ENCODE assay signal across 13 cellular contexts in genomic region chr2:185583058-185583816, GRCh38.
DNase-seq lines count a peak whose midpoint lies in the region; ATAC-seq and TF ChIP-seq lines count a peak whose summit lies in the region.
"Had no signal": no experiment of that assay in that cellular context is flagged by ENCODE, and none has a peak within 500 bp of the region (broad histone marks: within the 10 kb centered on the region; RNA-seq: fewer than 3 reads in every experiment).

No MANE protein-coding gene starts in this region.

- TF ChIP-seq EP300 in suprapubic skin (IDR thresholded peaks at IDR 0.05) = no peak

- H3K27me3 ChIP-seq in left lung = no peaks in the 10 kb centered on the region
- H3K27me3 ChIP-seq in suprapubic skin = no peaks in the 10 kb centered on the region
- H3K27me3 ChIP-seq: BLaER1 treated with 17β-estradiol and CSF1 and Interleukin-3, amounts not matched to agents 10 nM and 100 nM had no signal

- DNase-seq in DMS53 treated with DMSO at 0.1 percent for 48 hours (lab: John Stamatoyannopoulos, UW; ENCODE audit: unreplicated experiment) (peak; percentile 95), M059J (ENCODE audit: low read depth) (peak; percentile 93), cardiac fibroblast (ENCODE audit: low read depth in 2 of 2) (peak; percentile 0 to 33), left lung (peak in 1 of 2 donors; percentile 43), midbrain (lab: John Stamatoyannopoulos, UW) (no peak), NCI-H2196 (lab: John Stamatoyannopoulos, UW; ENCODE audit: unreplicated experiment) (no peak), suprapubic skin (ENCODE audit: low spot score in 2 of 2) (no peak)
- DNase-seq in activated effector memory CD4-positive, alpha-beta T cell treated with anti-CD3 and anti-CD28 coated beads, Interleukin-2, amount 50 U/mL, for 16 hours = no peak
- DNase-seq: central memory CD4-positive, alpha-beta T cell; NCI-H1092 treated with DMSO at 0.1 percent for 48 hours; NCI-H748 treated with DMSO at 0.1 percent for 48 hours had no signal

- 78% methylated on average over 2 of the region's 2 CpGs for WGBS in suprapubic skin

- TF ChIP-seq CTCF in cardiac fibroblast (IDR thresholded peaks at IDR 0.05; ENCODE audit: low read depth, low read length) (no peak), left lung (IDR thresholded peaks at IDR 0.05) (no peak), suprapubic skin (IDR thresholded peaks at IDR 0.05) (no peak)

- H3K27ac ChIP-seq in left lung = no peak overlapping the region
- H3K27ac ChIP-seq in suprapubic skin = no peak overlapping the region
- H3K27ac ChIP-seq: BLaER1 treated with 17β-estradiol and CSF1 and Interleukin-3, amounts not matched to agents 10 nM and 100 nM had no signal

- TF ChIP-seq POLR2A in suprapubic skin (IDR thresholded peaks at IDR 0.05) = no peak

- peak; percentile 84 for ATAC-seq in left lung
- ATAC-seq: activated T-helper 17 cell treated with anti-CD3 and anti-CD28 coated beads, Interleukin-2, amount 50 U/mL, for 72 hours had no signal

- H3K36me3 ChIP-seq in left lung (no peaks in the 10 kb centered on the region), suprapubic skin (no peaks in the 10 kb centered on the region)
- H3K36me3 ChIP-seq: BLaER1 treated with 17β-estradiol and CSF1 and Interleukin-3, amounts not matched to agents 10 nM and 100 nM had no signal

- no peak overlapping the region for H3K4me3 ChIP-seq in cardiac fibroblast (replicated peaks in 1 of 2; ENCODE audit: low read depth in 2 of 2, low read length in 2 of 2)
- no peak overlapping the region for H3K4me3 ChIP-seq in left lung
- no peak overlapping the region for H3K4me3 ChIP-seq in suprapubic skin
- H3K4me3 ChIP-seq: BLaER1 treated with 17β-estradiol and CSF1 and Interleukin-3, amounts not matched to agents 10 nM and 100 nM had no signal

- H3K9me3 ChIP-seq in left lung = peaks cover 0 to 26% of the 10 kb centered on the region in 2 donors
- H3K9me3 ChIP-seq in suprapubic skin = peaks cover 7% of the 10 kb centered on the region

- intact Hi-C loops in left lung (cut with DNase I) = no loop called here

- peaks cover 0 to 3% of the 10 kb centered on the region in 2 donors for H3K4me1 ChIP-seq in left lung
- no peaks in the 10 kb centered on the region for H3K4me1 ChIP-seq in suprapubic skin
- H3K4me1 ChIP-seq: BLaER1 treated with 17β-estradiol and CSF1 and Interleukin-3, amounts not matched to agents 10 nM and 100 nM had no signal

Comparison
In these comparisons a context has a peak if more than half of its experiments do, and no peak if none do; other contexts are left out.
1. DNase-seq: peak in DMS53 treated with DMSO at 0.1 percent for 48 hours (single experiment), M059J (single experiment) and cardiac fibroblast (2 of 2); none in midbrain (single experiment), NCI-H2196 (single experiment), suprapubic skin (0 of 2) and activated effector memory CD4-positive, alpha-beta T cell treated with anti-CD3 and anti-CD28 coated beads, Interleukin-2, amount 50 U/mL, for 16 hours (single experiment).